In genomic region chrX:48476919-48477318, GRCh38 we compare ENCODE assay signal across 9 cellular contexts. TPM values are rescaled to one million over a fixed set of nuclear protein-coding genes. Genes with fewer than 3 reads are reported as not detected.
A peak's percentile ranks its signal among the peaks of the same experiment; 100 is the strongest.
DNase-seq lines count a peak whose midpoint lies in the region; FAIRE-seq and TF ChIP-seq lines count a peak whose summit lies in the region.
"Had no signal": no experiment of that assay in that cellular context is flagged by ENCODE, and none has a peak within 500 bp of the region (broad histone marks: within the 10 kb centered on the region; RNA-seq: fewer than 3 reads in every experiment).

No MANE protein-coding gene starts in this region.

- peak overlapping the region; percentile 76 for H3K4me2 ChIP-seq in GM23248 (ENCODE audit: unreplicated experiment)

- H3K4me3 ChIP-seq in GM23248 (peak overlapping the region; percentile 94), foreskin fibroblast (ENCODE audit: low read depth in 1 of 2, low read length in 2 of 2) (peak overlapping the region; percentile 68 to 73), skeletal muscle cell (ENCODE audit: low read depth, low read length) (peak overlapping the region; percentile 76)

- no peaks in the 10 kb centered on the region for H3K9me3 ChIP-seq in GM23248 (ENCODE audit: low read depth)

- H3K36me3 ChIP-seq in GM23248 (ENCODE audit: low read depth) = no peaks in the 10 kb centered on the region

- peak overlapping the region; percentile 97 for H3K9ac ChIP-seq in GM23248

- H3K9me2 ChIP-seq in GM23248 (ENCODE audit: insufficient read depth) = no peaks in the 10 kb centered on the region

- FAIRE-seq in H54 (lab: Jason Lieb, UNC) = no peak

- no peak for TF ChIP-seq POLR2A in H54 (IDR thresholded peaks at IDR 0.05; ENCODE audit: low read depth, low read length)

- no peaks in the 10 kb centered on the region for H3K4me1 ChIP-seq in GM23248 (ENCODE audit: insufficient read depth)

- TF ChIP-seq CTCF in VCaP (conservative IDR thresholded peaks at IDR 0.05) (no peak), foreskin fibroblast (IDR thresholded peaks at IDR 0.05; ENCODE audit: low read depth, low read length) (no peak)

- no peak overlapping the region for H2AFZ ChIP-seq in GM23248

- H4K20me1 ChIP-seq in GM23248 (ENCODE audit: insufficient read depth) = no peaks in the 10 kb centered on the region

- 0 out of 2 replicates have a peak, but pooled peaks cover 6% of the 10 kb centered on the region for H3F3A ChIP-seq in GM23248 (ENCODE audit: insufficient read depth)

- no peak for DNase-seq in GM23248
- no peak for DNase-seq in foreskin fibroblast
- no peak for DNase-seq in skeletal muscle cell (ENCODE audit: low read depth)
- no peak for DNase-seq in ACHN
- DNase-seq in T-helper 9 cell = no peak
- DNase-seq in activated effector memory CD4-positive, alpha-beta T cell treated with Interleukin-2 at 50 U/mL for 16 hours = no peak
- no peak for DNase-seq in H54 (ENCODE audit: insufficient read length, low spot score)
- DNase-seq: foreskin melanocyte had no signal

- 52 to 56% methylated on average over 4 of the region's 4 CpGs for WGBS in GM23248 (ENCODE audit: low coverage in 1 of 2, low lambda C conversion rate in 2 of 2, missing lambda C conversion rate in 2 of 2), 2 experiments

- H3K79me2 ChIP-seq in GM23248 (ENCODE audit: insufficient read depth) = peaks cover 48% of the 10 kb centered on the region

- in situ Hi-C loops in GM23248 (cut with MboI) (loop anchor here (25.0 kb wide), 1 partner anchor 390 kb away; no protein-coding TSS in a partner anchor), ACHN (cut with HindIII; ENCODE audit: low pct_ligation_motif_present, low pct_unique_long_range_greater_than_20kb, low sequenced_read_pairs) (no loop called here)

- peak overlapping the region; percentile 73; the same call in 1 of the 2 replicates for H3K27ac ChIP-seq in GM23248
- peak overlapping the region; percentile 50; the same call in 1 of the 2 replicates for H3K27ac ChIP-seq in VCaP

- no peaks in the 10 kb centered on the region for H3K27me3 ChIP-seq in GM23248 (replicated peaks; ENCODE audit: insufficient read depth)

RNA-seq across cellular contexts. Expression of gene FTSJ1, which starts 0.9 kb away (rescaled TPM):
- total RNA-seq in GM23248 (2014; rRNA removed; shearing (Covaris generic)) = 95.2 and 152 TPM in 2 replicates
- 64.9 and 70.6 TPM in 2 replicates for polyA plus RNA-seq in GM23248 (2016; fragmentation: Nextera tagmentation; extraction: Ambion mirVana)

RNA-seq across cellular contexts. Expression of gene SLC38A5, which starts 6.9 kb away (rescaled TPM):
- 34.5 and 35.3 TPM in 2 replicates for total RNA-seq in GM23248 (2014; rRNA removed; shearing (Covaris generic))
- 31.5 and 32.4 TPM in 2 replicates for polyA plus RNA-seq in GM23248 (2016; fragmentation: Nextera tagmentation; extraction: Ambion mirVana)

RNA-seq across cellular contexts. Expression of gene PORCN, which starts 31.9 kb away (rescaled TPM):
- 15.4 and 32.2 TPM in 2 replicates for total RNA-seq in GM23248 (2014; rRNA removed; shearing (Covaris generic))
- polyA plus RNA-seq in GM23248 (2016; fragmentation: Nextera tagmentation; extraction: Ambion mirVana) = 20.3 and 22.9 TPM in 2 replicates

RNA-seq across cellular contexts. Expression of gene EBP, which starts 44.7 kb away (rescaled TPM):
- 17.0 and 21.1 TPM in 2 replicates for total RNA-seq in GM23248 (2014; rRNA removed; shearing (Covaris generic))
- 45.0 and 48.3 TPM in 2 replicates for polyA plus RNA-seq in GM23248 (2016; fragmentation: Nextera tagmentation; extraction: Ambion mirVana)
